2 cellular contexts compared by ENCODE assay signal in the genomic region with DNA sequence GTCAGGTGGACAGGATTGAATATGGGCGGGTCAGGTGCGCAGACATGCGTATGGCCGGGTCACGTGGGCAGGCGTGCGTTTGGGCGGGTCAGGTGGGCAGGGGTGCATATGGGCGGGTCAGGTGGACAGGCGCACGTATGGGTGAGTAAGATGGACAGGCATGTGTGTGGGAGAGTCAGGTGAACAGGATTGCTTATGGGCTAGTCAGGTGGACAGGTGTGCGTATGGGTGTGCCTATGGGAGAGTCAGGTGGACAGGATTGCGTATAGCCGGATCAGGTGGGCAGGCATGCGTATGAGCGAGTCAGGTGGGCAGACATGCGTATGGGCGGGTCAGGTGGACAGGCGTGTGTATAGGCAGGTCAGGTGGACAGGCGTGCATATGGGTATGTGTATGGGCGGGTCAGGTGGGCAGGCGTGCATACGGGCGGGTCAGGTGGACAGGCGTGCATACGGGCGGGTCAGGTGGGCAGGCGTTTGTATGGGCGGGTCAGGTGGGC.
TF ChIP-seq lines count a peak whose summit lies in the region.

No MANE protein-coding gene starts in this region.

TF ChIP-seq in H1, 55 proteins besides CTCF, POLR2A, EP300 and RAD21:
- TF ChIP-seq GTF2F1 (IDR thresholded peaks at IDR 0.05; ENCODE audit: borderline replicate concordance, low read depth, low read length) (no peak), GABPA (IDR thresholded peaks at IDR 0.05; ENCODE audit: borderline replicate concordance, insufficient read depth, low read length) (no peak), CREB1 (IDR thresholded peaks at IDR 0.05) (no peak), CBX8 (IDR thresholded peaks at IDR 0.05; ENCODE audit: borderline replicate concordance, low read depth, low read length) (no peak), ASH2L (IDR thresholded peaks at IDR 0.05; ENCODE audit: low read length) (no peak), TAF7 (optimal IDR thresholded peaks at IDR 0.05; ENCODE audit: borderline replicate concordance, low read depth, low read length) (no peak), SUZ12 (IDR thresholded peaks at IDR 0.05; ENCODE audit: low read length) (no peak), SP4 (IDR thresholded peaks at IDR 0.05; ENCODE audit: low read length) (no peak), JUND (IDR thresholded peaks at IDR 0.05; ENCODE audit: low read length) (no peak), MAFK (IDR thresholded peaks at IDR 0.05; ENCODE audit: low read depth, low read length) (no peak), CTBP2 (IDR thresholded peaks at IDR 0.05; ENCODE audit: borderline replicate concordance, insufficient read depth, insufficient read length, low read length) (no peak), TAF1 (IDR thresholded peaks at IDR 0.05; ENCODE audit: low read depth, low read length) (no peak), KDM1A (IDR thresholded peaks at IDR 0.05; ENCODE audit: borderline replicate concordance, low read length) (no peak), RFX5 (IDR thresholded peaks at IDR 0.05; ENCODE audit: borderline replicate concordance, low read depth, low read length) (no peak), PHF8 (conservative IDR thresholded peaks at IDR 0.05; ENCODE audit: low read depth, low read length) (no peak), SP1 (IDR thresholded peaks at IDR 0.05; ENCODE audit: low read depth, low read length) (no peak), CBX5 (IDR thresholded peaks at IDR 0.05; ENCODE audit: low read depth, low read length) (no peak), CHD1 (IDR thresholded peaks at IDR 0.05; ENCODE audit: low read depth, low read length) (no peak), KDM5A (IDR thresholded peaks at IDR 0.05; ENCODE audit: low read length) (no peak)
- TF ChIP-seq, protein P1, sequence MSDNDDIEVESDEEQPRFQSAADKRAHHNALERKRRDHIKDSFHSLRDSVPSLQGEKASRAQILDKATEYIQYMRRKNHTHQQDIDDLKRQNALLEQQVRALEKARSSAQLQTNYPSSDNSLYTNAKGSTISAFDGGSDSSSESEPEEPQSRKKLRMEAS (IDR thresholded peaks at IDR 0.05): no peak
TF ChIP-seq in H1: peak in this region for 0.

TF ChIP-seq in WTC11, 78 proteins besides CTCF, POLR2A, EP300 and RAD21:
- no peak for TF ChIP-seq NR2C2 (CRISPR knock-in tag; IDR thresholded peaks at IDR 0.05)
- TF ChIP-seq, protein P2, sequence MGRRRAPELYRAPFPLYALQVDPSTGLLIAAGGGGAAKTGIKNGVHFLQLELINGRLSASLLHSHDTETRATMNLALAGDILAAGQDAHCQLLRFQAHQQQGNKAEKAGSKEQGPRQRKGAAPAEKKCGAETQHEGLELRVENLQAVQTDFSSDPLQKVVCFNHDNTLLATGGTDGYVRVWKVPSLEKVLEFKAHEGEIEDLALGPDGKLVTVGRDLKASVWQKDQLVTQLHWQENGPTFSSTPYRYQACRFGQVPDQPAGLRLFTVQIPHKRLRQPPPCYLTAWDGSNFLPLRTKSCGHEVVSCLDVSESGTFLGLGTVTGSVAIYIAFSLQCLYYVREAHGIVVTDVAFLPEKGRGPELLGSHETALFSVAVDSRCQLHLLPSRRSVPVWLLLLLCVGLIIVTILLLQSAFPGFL (CRISPR knock-in tag; IDR thresholded peaks at IDR 0.05; ENCODE audit: borderline replicate concordance): no peak
- TF ChIP-seq, protein P3, sequence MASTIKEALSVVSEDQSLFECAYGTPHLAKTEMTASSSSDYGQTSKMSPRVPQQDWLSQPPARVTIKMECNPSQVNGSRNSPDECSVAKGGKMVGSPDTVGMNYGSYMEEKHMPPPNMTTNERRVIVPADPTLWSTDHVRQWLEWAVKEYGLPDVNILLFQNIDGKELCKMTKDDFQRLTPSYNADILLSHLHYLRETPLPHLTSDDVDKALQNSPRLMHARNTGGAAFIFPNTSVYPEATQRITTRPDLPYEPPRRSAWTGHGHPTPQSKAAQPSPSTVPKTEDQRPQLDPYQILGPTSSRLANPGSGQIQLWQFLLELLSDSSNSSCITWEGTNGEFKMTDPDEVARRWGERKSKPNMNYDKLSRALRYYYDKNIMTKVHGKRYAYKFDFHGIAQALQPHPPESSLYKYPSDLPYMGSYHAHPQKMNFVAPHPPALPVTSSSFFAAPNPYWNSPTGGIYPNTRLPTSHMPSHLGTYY (CRISPR knock-in tag; IDR thresholded peaks at IDR 0.05): no peak
- TF ChIP-seq GRHL2 (CRISPR knock-in tag; IDR thresholded peaks at IDR 0.05; ENCODE audit: insufficient replicate concordance, severe bottlenecking): no peak
- TF ChIP-seq SP1 (CRISPR knock-in tag; conservative IDR thresholded peaks at IDR 0.05): no peak
- TF ChIP-seq, protein P4, sequence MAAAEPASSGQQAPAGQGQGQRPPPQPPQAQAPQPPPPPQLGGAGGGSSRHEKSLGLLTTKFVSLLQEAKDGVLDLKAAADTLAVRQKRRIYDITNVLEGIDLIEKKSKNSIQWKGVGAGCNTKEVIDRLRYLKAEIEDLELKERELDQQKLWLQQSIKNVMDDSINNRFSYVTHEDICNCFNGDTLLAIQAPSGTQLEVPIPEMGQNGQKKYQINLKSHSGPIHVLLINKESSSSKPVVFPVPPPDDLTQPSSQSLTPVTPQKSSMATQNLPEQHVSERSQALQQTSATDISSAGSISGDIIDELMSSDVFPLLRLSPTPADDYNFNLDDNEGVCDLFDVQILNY (CRISPR knock-in tag; IDR thresholded peaks at IDR 0.05): no peak
- no peak for TF ChIP-seq FOXK1 (CRISPR knock-in tag; IDR thresholded peaks at IDR 0.05)
- no peak for TF ChIP-seq ZNF396 (CRISPR knock-in tag; IDR thresholded peaks at IDR 0.05; ENCODE audit: borderline replicate concordance)
- TF ChIP-seq, protein P1 (CRISPR knock-in tag; IDR thresholded peaks at IDR 0.05): no peak
- TF ChIP-seq, protein P5, sequence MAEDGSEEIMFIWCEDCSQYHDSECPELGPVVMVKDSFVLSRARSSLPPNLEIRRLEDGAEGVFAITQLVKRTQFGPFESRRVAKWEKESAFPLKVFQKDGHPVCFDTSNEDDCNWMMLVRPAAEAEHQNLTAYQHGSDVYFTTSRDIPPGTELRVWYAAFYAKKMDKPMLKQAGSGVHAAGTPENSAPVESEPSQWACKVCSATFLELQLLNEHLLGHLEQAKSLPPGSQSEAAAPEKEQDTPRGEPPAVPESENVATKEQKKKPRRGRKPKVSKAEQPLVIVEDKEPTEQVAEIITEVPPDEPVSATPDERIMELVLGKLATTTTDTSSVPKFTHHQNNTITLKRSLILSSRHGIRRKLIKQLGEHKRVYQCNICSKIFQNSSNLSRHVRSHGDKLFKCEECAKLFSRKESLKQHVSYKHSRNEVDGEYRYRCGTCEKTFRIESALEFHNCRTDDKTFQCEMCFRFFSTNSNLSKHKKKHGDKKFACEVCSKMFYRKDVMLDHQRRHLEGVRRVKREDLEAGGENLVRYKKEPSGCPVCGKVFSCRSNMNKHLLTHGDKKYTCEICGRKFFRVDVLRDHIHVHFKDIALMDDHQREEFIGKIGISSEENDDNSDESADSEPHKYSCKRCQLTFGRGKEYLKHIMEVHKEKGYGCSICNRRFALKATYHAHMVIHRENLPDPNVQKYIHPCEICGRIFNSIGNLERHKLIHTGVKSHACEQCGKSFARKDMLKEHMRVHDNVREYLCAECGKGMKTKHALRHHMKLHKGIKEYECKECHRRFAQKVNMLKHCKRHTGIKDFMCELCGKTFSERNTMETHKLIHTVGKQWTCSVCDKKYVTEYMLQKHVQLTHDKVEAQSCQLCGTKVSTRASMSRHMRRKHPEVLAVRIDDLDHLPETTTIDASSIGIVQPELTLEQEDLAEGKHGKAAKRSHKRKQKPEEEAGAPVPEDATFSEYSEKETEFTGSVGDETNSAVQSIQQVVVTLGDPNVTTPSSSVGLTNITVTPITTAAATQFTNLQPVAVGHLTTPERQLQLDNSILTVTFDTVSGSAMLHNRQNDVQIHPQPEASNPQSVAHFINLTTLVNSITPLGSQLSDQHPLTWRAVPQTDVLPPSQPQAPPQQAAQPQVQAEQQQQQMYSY (CRISPR knock-in tag; IDR thresholded peaks at IDR 0.05): no peak
- no peak for TF ChIP-seq KAT7 (CRISPR knock-in tag; IDR thresholded peaks at IDR 0.05; ENCODE audit: borderline replicate concordance)
- TF ChIP-seq, protein P6, sequence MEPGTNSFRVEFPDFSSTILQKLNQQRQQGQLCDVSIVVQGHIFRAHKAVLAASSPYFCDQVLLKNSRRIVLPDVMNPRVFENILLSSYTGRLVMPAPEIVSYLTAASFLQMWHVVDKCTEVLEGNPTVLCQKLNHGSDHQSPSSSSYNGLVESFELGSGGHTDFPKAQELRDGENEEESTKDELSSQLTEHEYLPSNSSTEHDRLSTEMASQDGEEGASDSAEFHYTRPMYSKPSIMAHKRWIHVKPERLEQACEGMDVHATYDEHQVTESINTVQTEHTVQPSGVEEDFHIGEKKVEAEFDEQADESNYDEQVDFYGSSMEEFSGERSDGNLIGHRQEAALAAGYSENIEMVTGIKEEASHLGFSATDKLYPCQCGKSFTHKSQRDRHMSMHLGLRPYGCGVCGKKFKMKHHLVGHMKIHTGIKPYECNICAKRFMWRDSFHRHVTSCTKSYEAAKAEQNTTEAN (CRISPR knock-in tag; IDR thresholded peaks at IDR 0.05): no peak
- TF ChIP-seq ZBTB21 (CRISPR knock-in tag; IDR thresholded peaks at IDR 0.05; ENCODE audit: borderline replicate concordance): no peak
- no peak for TF ChIP-seq PRRX2 (CRISPR knock-in tag; IDR thresholded peaks at IDR 0.05)
- no peak for TF ChIP-seq ESRRA (CRISPR knock-in tag; IDR thresholded peaks at IDR 0.05; ENCODE audit: borderline replicate concordance)
- TF ChIP-seq FOXJ3 (CRISPR knock-in tag; IDR thresholded peaks at IDR 0.05; ENCODE audit: borderline replicate concordance): no peak
